In the genomic region with DNA sequence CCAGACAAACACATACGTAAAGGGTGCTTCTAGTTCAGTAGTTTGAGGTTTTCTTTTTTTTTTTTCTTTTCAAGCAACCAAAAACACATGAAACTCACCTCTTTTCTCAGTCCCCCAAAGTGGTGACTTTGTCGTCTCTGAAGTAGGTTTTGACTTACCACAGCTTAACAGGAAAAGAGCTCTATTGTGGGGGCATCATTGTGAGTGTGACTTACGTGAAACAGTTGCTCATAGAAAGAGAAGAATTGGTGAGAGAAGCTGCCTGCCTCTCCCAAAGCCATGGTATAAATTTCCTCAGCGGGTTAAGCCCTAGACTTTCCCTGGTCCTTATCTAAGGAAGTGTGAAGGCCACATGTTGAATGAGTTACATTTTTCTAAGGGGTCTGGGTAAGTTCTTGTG, we compare ENCODE assay signal across 15 cellular contexts. TPM values are rescaled to one million over a fixed set of nuclear protein-coding genes. Genes with fewer than 3 reads are reported as not detected.
DNase-seq lines count a peak whose midpoint lies in the region; ATAC-seq and TF ChIP-seq lines count a peak whose summit lies in the region.
"Had no signal": no experiment of that assay in that cellular context is flagged by ENCODE, and none has a peak within 500 bp of the region (broad histone marks: within the 10 kb centered on the region; RNA-seq: fewer than 3 reads in every experiment).

No MANE protein-coding gene starts in this region.

- H3K9me2 ChIP-seq in Karpas-422 (replicated peaks; ENCODE audit: insufficient read depth, low read length), result no peaks in the 10 kb centered on the region

- H3K27me3 Mint-ChIP-seq in CD4-positive, alpha-beta memory T cell, result no peaks in the 10 kb centered on the region
- no peaks in the 10 kb centered on the region for H3K27me3 Mint-ChIP-seq in T-helper 2 cell treated with Interferon-gamma antibody and Interleukin-4, amounts not matched to agents 5 μg/mL and 100 μg/mL, for 36 hours (ENCODE audit: low read depth)

- no peak overlapping the region for H2AFZ ChIP-seq in Karpas-422 (ENCODE audit: low read length)

- intact Hi-C loops in CD4-positive, alpha-beta memory T cell (cut with micrococcal nuclease), result loop anchor here (1.0 kb wide), 1 partner anchor 38 kb away; no protein-coding TSS in a partner anchor

- peaks cover 48 to 79% (median 65%) of the 10 kb centered on the region in 4 donors for H3K4me1 Mint-ChIP-seq in CD4-positive, alpha-beta memory T cell
- H3K4me1 Mint-ChIP-seq in T-helper 2 cell treated with Interferon-gamma antibody and Interleukin-4, amounts not matched to agents 5 μg/mL and 100 μg/mL, for 36 hours (ENCODE audit: low read depth), result peaks cover 54% of the 10 kb centered on the region

- no peak overlapping the region for H3K4me3 ChIP-seq in CD4-positive, alpha-beta memory T cell (ENCODE audit: low read length in 2 of 2)
- H3K4me3 ChIP-seq in Karpas-422 (ENCODE audit: low read length), result no peak overlapping the region
- H3K4me3 ChIP-seq: esophagus squamous epithelium, lung had no signal

- no peak overlapping the region for H3K4me2 ChIP-seq in Karpas-422 (ENCODE audit: low read depth, low read length, poor library complexity, severe bottlenecking)
- H3K4me2 ChIP-seq: KMS-11 had no signal

- CTCF ChIA-PET in CD4-positive, alpha-beta memory T cell (lab: Charles Lee; ENCODE audit: partially characterized antibody), result interaction anchor here (1.0 to 1.4 kb wide), 4 partner anchors 12 to 61 kb away, joined by 5 to 7 read pairs (median 6); partner anchors contain the start of gene FASLG

- H4K20me1 ChIP-seq in Karpas-422 (ENCODE audit: insufficient read depth, low read depth, low read length), result no peaks in the 10 kb centered on the region

- H3K79me2 ChIP-seq in Karpas-422 (ENCODE audit: low read length), result no peaks in the 10 kb centered on the region

- no peak overlapping the region for H3K27ac ChIP-seq in CD4-positive, alpha-beta memory T cell (ENCODE audit: low read depth, low read length)
- H3K27ac ChIP-seq in Karpas-422 (ENCODE audit: low read length), result no peak overlapping the region
- H3K27ac ChIP-seq: esophagus squamous epithelium, KMS-11 had no signal

- H3K27me3 ChIP-seq in CD4-positive, alpha-beta memory T cell (ENCODE audit: insufficient read depth, low read length), result no peaks in the 10 kb centered on the region
- no peaks in the 10 kb centered on the region for H3K27me3 ChIP-seq in Karpas-422 (ENCODE audit: low read length)
- H3K27me3 ChIP-seq: esophagus squamous epithelium had no signal

- H3K36me3 Mint-ChIP-seq in CD4-positive, alpha-beta memory T cell, result peaks cover 14 to 20% of the 10 kb centered on the region in 2 donors
- H3K36me3 Mint-ChIP-seq in T-helper 2 cell treated with Interferon-gamma antibody and Interleukin-4, amounts not matched to agents 5 μg/mL and 100 μg/mL, for 36 hours (ENCODE audit: low read depth), result peaks cover 22% of the 10 kb centered on the region

- H3K4me3 Mint-ChIP-seq in CD4-positive, alpha-beta memory T cell, result peak overlapping the region in 5 of 8 donors; percentile 17 to 66 (median 29)
- H3K4me3 Mint-ChIP-seq in T-helper 2 cell treated with Interferon-gamma antibody and Interleukin-4, amounts not matched to agents 5 μg/mL and 100 μg/mL, for 36 hours, result no peak overlapping the region

- POLR2A ChIA-PET in CD4-positive, alpha-beta memory T cell (lab: Charles Lee; ENCODE audit: partially characterized antibody), result interaction anchor here (1.0 to 1.7 kb wide), 9 partner anchors 10 to 60 kb away, joined by 3 to 9 read pairs (median 4); partner anchors contain the start of gene FASLG

- peak overlapping the region; percentile 69 to 87 (median 78) for H3K27ac Mint-ChIP-seq in CD4-positive, alpha-beta memory T cell
- H3K27ac Mint-ChIP-seq in T-helper 2 cell treated with Interferon-gamma antibody and Interleukin-4, amounts not matched to agents 5 μg/mL and 100 μg/mL, for 36 hours, result no peak overlapping the region

- no peak for TF ChIP-seq CTCF in GM20000 (IDR thresholded peaks at IDR 0.05; ENCODE audit: extremely low read depth, missing control alignments)

- peak; percentile 75 for ATAC-seq in GM18867 (IDR thresholded peaks at IDR 0.05; ENCODE audit: unreplicated experiment)

- no peaks in the 10 kb centered on the region for H3K9me3 ChIP-seq in CD4-positive, alpha-beta memory T cell (ENCODE audit: control insufficient read depth in 1 of 2, low read length in 2 of 2)
- H3K9me3 ChIP-seq in Karpas-422 (ENCODE audit: low read length), result no peaks in the 10 kb centered on the region
- H3K9me3 ChIP-seq: esophagus squamous epithelium had no signal

- H3K9ac ChIP-seq in Karpas-422 (ENCODE audit: low read length), result no peak overlapping the region
- H3K9ac ChIP-seq: KMS-11 had no signal

- DNase-seq in CD4-positive, alpha-beta memory T cell, result peak; percentile 56 to 69 (median 65)
- DNase-seq in T-helper 2 cell treated with Interferon-gamma antibody and Interleukin-4, amounts not matched to agents 5 μg/mL and 100 μg/mL, for 36 hours (ENCODE audit: low spot score), result peak; percentile 55
- DNase-seq in central memory CD4-positive, alpha-beta T cell, result peak; percentile 71
- DNase-seq in activated effector memory CD4-positive, alpha-beta T cell treated with anti-CD3 and anti-CD28 coated beads, Interleukin-2, amount 50 U/mL, for 16 hours, result no peak
- DNase-seq in GM20000 (ENCODE audit: low spot score) (no peak), Karpas-422 (no peak), NCI-H2029 treated with DMSO at 0.1 percent for 48 hours (lab: John Stamatoyannopoulos, UW) (no peak)
- DNase-seq: caudate nucleus, esophagus squamous epithelium, hypothalamus, NCI-H2081 treated with DMSO at 0.1 percent for 48 hours had no signal

- peaks cover 64% of the 10 kb centered on the region for H3K4me1 ChIP-seq in CD4-positive, alpha-beta memory T cell (ENCODE audit: insufficient read depth, low read length)
- no peaks in the 10 kb centered on the region for H3K4me1 ChIP-seq in Karpas-422 (ENCODE audit: low read length)
- H3K4me1 ChIP-seq: esophagus squamous epithelium had no signal

- peaks cover 4% of the 10 kb centered on the region for H3K36me3 ChIP-seq in CD4-positive, alpha-beta memory T cell (ENCODE audit: insufficient read depth, low read length)
- H3K36me3 ChIP-seq in Karpas-422 (ENCODE audit: insufficient read depth, low read length), result no peaks in the 10 kb centered on the region
- H3K36me3 ChIP-seq: esophagus squamous epithelium had no signal

- H3K9me3 Mint-ChIP-seq in CD4-positive, alpha-beta memory T cell, result no peaks in the 10 kb centered on the region
- no peaks in the 10 kb centered on the region for H3K9me3 Mint-ChIP-seq in T-helper 2 cell treated with Interferon-gamma antibody and Interleukin-4, amounts not matched to agents 5 μg/mL and 100 μg/mL, for 36 hours

RNA-seq across cellular contexts. Expression of gene FASLG, which starts 11.9 kb away (rescaled TPM):
- total RNA-seq in CD4-positive, alpha-beta memory T cell, result 1 to 10 TPM; 4.3 to 4.9 TPM
- 1 to 10 TPM in 1 of 2 donors, under 1 TPM in 1; 0.81 to 2.5 TPM for polyA plus RNA-seq in CD4-positive, alpha-beta memory T cell
- total RNA-seq in Karpas-422 (2014; rRNA removed; shearing (Covaris generic); ENCODE audit: low replicate concordance), result not detected in 2 replicates
- total RNA-seq: osteoblast had no signal

Comparison
In these comparisons a context has a peak if more than half of its experiments do, and no peak if none do; other contexts are left out.
1. DNase-seq: peak in CD4-positive, alpha-beta memory T cell (5 of 5), T-helper 2 cell treated with Interferon-gamma antibody and Interleukin-4, amounts not matched to agents 5 μg/mL and 100 μg/mL, for 36 hours (single experiment) and central memory CD4-positive, alpha-beta T cell (single experiment); none in activated effector memory CD4-positive, alpha-beta T cell treated with anti-CD3 and anti-CD28 coated beads, Interleukin-2, amount 50 U/mL, for 16 hours (single experiment), GM20000 (single experiment), Karpas-422 (single experiment) and NCI-H2029 treated with DMSO at 0.1 percent for 48 hours (single experiment).